Comparison of ENCODE assay signal across 17 cellular contexts in the genomic region with DNA sequence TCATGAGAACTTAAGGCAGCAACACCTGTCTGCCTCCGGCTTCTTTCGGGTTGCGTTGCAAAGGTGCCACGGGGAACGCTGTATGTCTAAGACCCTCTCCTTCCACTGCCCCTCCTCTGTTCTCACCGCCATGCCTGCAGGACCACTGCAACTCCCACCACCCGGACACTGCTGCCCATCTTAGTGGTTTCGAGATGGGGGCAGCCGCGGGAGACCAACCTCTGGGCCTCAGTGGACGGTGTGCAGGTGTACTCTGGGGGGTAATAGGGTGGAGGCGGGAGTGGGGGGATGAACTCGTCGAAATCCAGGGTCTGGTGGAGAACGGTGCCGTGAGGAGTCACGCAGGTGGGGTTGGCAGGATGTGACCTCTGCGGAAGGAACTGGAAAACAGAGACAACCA.
DNase-seq lines count a peak whose midpoint lies in the region; ATAC-seq lines count a peak whose summit lies in the region.
"Had no signal": no experiment of that assay in that cellular context is flagged by ENCODE, and none has a peak within 500 bp of the region (broad histone marks: within the 10 kb centered on the region; RNA-seq: fewer than 3 reads in every experiment).

No MANE protein-coding gene starts in this region.

- no peak for ATAC-seq in activated naive CD4-positive, alpha-beta T cell treated with anti-CD3 and anti-CD28 coated beads, Interleukin-2, amount 50 U/mL, for 72 hours
- ATAC-seq in GM21515 (IDR thresholded peaks at IDR 0.05; ENCODE audit: unreplicated experiment) = no peak
- ATAC-seq: GM12878, GM23338 had no signal

- H3K4ac ChIP-seq in mesendoderm (ENCODE audit: low read depth, low read length) = no peak overlapping the region

- no peak overlapping the region for H2BK15ac ChIP-seq in mesendoderm (replicated peaks; ENCODE audit: low read depth)

- no peaks in the 10 kb centered on the region for H3K9me3 Mint-ChIP-seq in activated naive CD4-positive, alpha-beta T cell treated with anti-CD3 and anti-CD28 coated beads, Interleukin-2, amount 50 U/mL, for 24 hours
- H3K9me3 Mint-ChIP-seq in activated naive CD4-positive, alpha-beta T cell treated with anti-CD3 and anti-CD28 coated beads, Interleukin-2, amount 50 U/mL, for 72 hours = no peaks in the 10 kb centered on the region
- H3K9me3 Mint-ChIP-seq: GM23338 had no signal

- no peak overlapping the region for H4K8ac ChIP-seq in mesendoderm (ENCODE audit: low read depth, low read length)

- H2BK120ac ChIP-seq in mesendoderm (ENCODE audit: low read depth, low read length) = no peak overlapping the region

- H2AK5ac ChIP-seq in mesendoderm (ENCODE audit: low read length) = no peak overlapping the region

- intact Hi-C loops in posterior vena cava (cut with DNase I) = no loop called here

- no peaks in the 10 kb centered on the region for H3K79me2 ChIP-seq in mesendoderm (ENCODE audit: control insufficient read depth, insufficient read depth, low read length)

- H2BK5ac ChIP-seq in mesendoderm (ENCODE audit: low read length) = no peak overlapping the region

- no peak overlapping the region for H3K9ac ChIP-seq in mesendoderm (ENCODE audit: low read length)
- H3K9ac ChIP-seq: BLaER1 had no signal

- peaks cover 11% of the 10 kb centered on the region for H3K27me3 Mint-ChIP-seq in activated naive CD4-positive, alpha-beta T cell treated with anti-CD3 and anti-CD28 coated beads, Interleukin-2, amount 50 U/mL, for 24 hours

- no peak overlapping the region for H3K4me3 Mint-ChIP-seq in activated naive CD4-positive, alpha-beta T cell treated with anti-CD3 and anti-CD28 coated beads, Interleukin-2, amount 50 U/mL, for 24 hours
- H3K4me3 Mint-ChIP-seq: CD14-positive monocyte; CD4-positive, alpha-beta memory T cell; GM23338 had no signal

- no CpG with 5 or more reads among the region's 18 CpGs for WGBS in mesendoderm (ENCODE audit: extremely low coverage, insufficient coverage, low lambda C conversion rate)

- peaks cover 8% of the 10 kb centered on the region for H3K4me1 Mint-ChIP-seq in activated naive CD4-positive, alpha-beta T cell treated with anti-CD3 and anti-CD28 coated beads, Interleukin-2, amount 50 U/mL, for 24 hours

- DNase-seq in activated naive CD4-positive, alpha-beta T cell treated with anti-CD3 and anti-CD28 coated beads, Interleukin-2, amount 50 U/mL, for 72 hours (ENCODE audit: low spot score in 2 of 2) = no peak
- peak; percentile 35 for DNase-seq in H7
- peak; percentile 30 for DNase-seq in ecto neural progenitor cell (ENCODE audit: low spot score)
- peak; percentile 49 for DNase-seq in posterior vena cava (ENCODE audit: low spot score)
- no peak for DNase-seq in mesendoderm
- no peak for DNase-seq in HK-2 (ENCODE audit: unreplicated experiment)
- DNase-seq: 8988T; CD4-positive, alpha-beta memory T cell; DND-41; EL had no signal

- H3K56ac ChIP-seq in mesendoderm (ENCODE audit: low read length) = no peak overlapping the region

- no peak overlapping the region for H3K23ac ChIP-seq in mesendoderm (ENCODE audit: low read length)

- H3K4me3 ChIP-seq in H7 (ENCODE audit: insufficient read depth, low read depth, low read length) = no peak overlapping the region
- H3K4me3 ChIP-seq in mesendoderm (ENCODE audit: low read length) = no peak overlapping the region
- H3K4me3 ChIP-seq: BLaER1, GM12878, GM23338 had no signal

- H3K27ac ChIP-seq in mesendoderm (ENCODE audit: low read depth, low read length) = no peak overlapping the region
- H3K27ac ChIP-seq: BLaER1, HL-60 had no signal

- H3K4me1 ChIP-seq in mesendoderm (ENCODE audit: control insufficient read depth, low read depth, low read length) = peaks cover 3% of the 10 kb centered on the region

- no peaks in the 10 kb centered on the region for H3K79me1 ChIP-seq in mesendoderm (ENCODE audit: low read length)

- H3K27me3 ChIP-seq in H7 (ENCODE audit: control insufficient read depth, insufficient read depth, low read length) (no peaks in the 10 kb centered on the region), mesendoderm (ENCODE audit: insufficient read depth, low read length, poor library complexity) (no peaks in the 10 kb centered on the region)
- H3K27me3 ChIP-seq: BLaER1 had no signal

- no peak overlapping the region for H3K18ac ChIP-seq in mesendoderm (ENCODE audit: low read length)

- H3K36me3 ChIP-seq in H7 (replicated peaks; ENCODE audit: control insufficient read depth, insufficient read depth, low read length) (no peaks in the 10 kb centered on the region), mesendoderm (ENCODE audit: control insufficient read depth, insufficient read depth, low read length) (no peaks in the 10 kb centered on the region)
- H3K36me3 ChIP-seq: BLaER1 had no signal

- H3K36me3 Mint-ChIP-seq in activated naive CD4-positive, alpha-beta T cell treated with anti-CD3 and anti-CD28 coated beads, Interleukin-2, amount 50 U/mL, for 24 hours = no peaks in the 10 kb centered on the region
- no peaks in the 10 kb centered on the region for H3K36me3 Mint-ChIP-seq in activated naive CD4-positive, alpha-beta T cell treated with anti-CD3 and anti-CD28 coated beads, Interleukin-2, amount 50 U/mL, for 72 hours
- H3K36me3 Mint-ChIP-seq: CD14-positive monocyte; CD4-positive, alpha-beta memory T cell had no signal

- peak overlapping the region; percentile 12 for H3K27ac Mint-ChIP-seq in activated naive CD4-positive, alpha-beta T cell treated with anti-CD3 and anti-CD28 coated beads, Interleukin-2, amount 50 U/mL, for 24 hours
- H3K27ac Mint-ChIP-seq in activated naive CD4-positive, alpha-beta T cell treated with anti-CD3 and anti-CD28 coated beads, Interleukin-2, amount 50 U/mL, for 72 hours = no peak overlapping the region
- H3K27ac Mint-ChIP-seq: CD4-positive, alpha-beta memory T cell; GM23338 had no signal

- no peak overlapping the region for H3K4me2 ChIP-seq in mesendoderm (ENCODE audit: low read length)
- H3K4me2 ChIP-seq: BLaER1, GM23338 had no signal

- no peak overlapping the region for H4K5ac ChIP-seq in mesendoderm (ENCODE audit: low read length)

Comparison
In these comparisons a context has a peak if more than half of its experiments do, and no peak if none do; other contexts are left out.
1. DNase-seq: peak in H7 (single experiment), ecto neural progenitor cell (single experiment) and posterior vena cava (single experiment); none in activated naive CD4-positive, alpha-beta T cell treated with anti-CD3 and anti-CD28 coated beads, Interleukin-2, amount 50 U/mL, for 72 hours (0 of 2), mesendoderm (single experiment) and HK-2 (single experiment).